ENCODE assay signal across 20 cellular contexts in genomic region chr1:87240661-87241285, GRCh38.
DNase-seq lines count a peak whose midpoint lies in the region; ATAC-seq and TF ChIP-seq lines count a peak whose summit lies in the region.
"Had no signal": no experiment of that assay in that cellular context is flagged by ENCODE, and none has a peak within 500 bp of the region (broad histone marks: within the 10 kb centered on the region; RNA-seq: fewer than 3 reads in every experiment).

No MANE protein-coding gene starts in this region.

- peak overlapping the region; percentile 66 for H2AFZ ChIP-seq in mammary epithelial cell (ENCODE audit: low read depth, low read length)

- no peaks in the 10 kb centered on the region for H3K36me3 ChIP-seq in mammary epithelial cell (ENCODE audit: insufficient read depth, low read length)
- H3K36me3 ChIP-seq: MG63 had no signal

- no peaks in the 10 kb centered on the region for H3K4me1 ChIP-seq in mammary epithelial cell (ENCODE audit: insufficient read depth, low read length)
- H3K4me1 ChIP-seq: Caco-2 had no signal

- DNase-seq in G401 (ENCODE audit: low spot score) (peak; percentile 12), mammary epithelial cell (no peak), medulla oblongata (ENCODE audit: extremely low spot score) (peak; percentile 69), putamen (ENCODE audit: low spot score) (peak; percentile 45), T-helper 2 cell (no peak), DMS53 treated with DMSO at 0.1 percent for 48 hours (lab: John Stamatoyannopoulos, UW; ENCODE audit: unreplicated experiment) (no peak)
- DNase-seq: ACHN; Caco-2; CD4-positive, CD25-positive, alpha-beta regulatory T cell; DMS53; KG1; MG63; NCI-H1092; NCI-H146; NCI-H2081; NCI-H774 had no signal

- no peak overlapping the region for H3K4me3 ChIP-seq in mammary epithelial cell (replicated peaks in 1 of 3; ENCODE audit: insufficient read depth in 1 of 3, low read depth in 2 of 3, low read length in 3 of 3)
- H3K4me3 ChIP-seq: MG63 had no signal

- in situ Hi-C loops in G401 (cut with HindIII; ENCODE audit: low sequenced_read_pairs) (no loop called here), mammary epithelial cell (cut with MboI; ENCODE audit: low sequenced_read_pairs in 2 of 2) (no loop called here)

- no peaks in the 10 kb centered on the region for H3K79me2 ChIP-seq in mammary epithelial cell (ENCODE audit: insufficient read depth, low read length)

- H3K4me2 ChIP-seq in mammary epithelial cell (ENCODE audit: insufficient read depth, low read depth, low read length): no peak overlapping the region

- dilution Hi-C loops in mammary epithelial cell (cut with HindIII; ENCODE audit: low sequenced_read_pairs): no loop called here

- 35% methylated on average over 6 of the region's 8 CpGs for WGBS in mammary epithelial cell (ENCODE audit: low coverage, missing lambda C conversion rate)

- CTCF ChIA-PET in mammary epithelial cell (lab: Charles Lee; ENCODE audit: low non-redundant PET): interaction anchor here (0.6 kb wide), 1 partner anchor 17 kb away, joined by 3 read pairs; no protein-coding TSS in a partner anchor

- BruUV-seq in mammary epithelial cell (replicated peaks; lab: Mats Ljungman, UMichigan): no TSS peak

- no peak for ATAC-seq in HG03457 (IDR thresholded peaks at IDR 0.05; ENCODE audit: unreplicated experiment)
- ATAC-seq in HG02588 (IDR thresholded peaks at IDR 0.05; ENCODE audit: unreplicated experiment): no peak
- ATAC-seq: HCT116, HepG2 had no signal

- no peaks in the 10 kb centered on the region for H4K20me1 ChIP-seq in mammary epithelial cell (ENCODE audit: insufficient read depth, low read length)

- no peak overlapping the region for H3K27ac ChIP-seq in mammary epithelial cell (ENCODE audit: insufficient read depth, low read depth, low read length)

- no peaks in the 10 kb centered on the region for H3K27me3 ChIP-seq in mammary epithelial cell (ENCODE audit: insufficient read depth, low read length)
- H3K27me3 ChIP-seq: MG63 had no signal

- no peak overlapping the region for H3K9ac ChIP-seq in mammary epithelial cell (ENCODE audit: insufficient read depth, low read length)

- no peak for TF ChIP-seq CTCF in mammary epithelial cell (conservative IDR thresholded peaks at IDR 0.05 in 1 of 2, IDR thresholded peaks at IDR 0.05 in 1 of 2; ENCODE audit: extremely low read depth in 1 of 2, insufficient read depth in 1 of 2, low read depth in 1 of 2, low read length in 2 of 2)

- intact Hi-C loops in mammary epithelial cell (cut with micrococcal nuclease): no loop called here

- H3K9me3 ChIP-seq in mammary epithelial cell (replicated peaks; ENCODE audit: insufficient read depth, low read length): no peaks in the 10 kb centered on the region
- H3K9me3 ChIP-seq: Caco-2, MG63 had no signal

Comparison
In these comparisons a context has a peak if more than half of its experiments do, and no peak if none do; other contexts are left out.
1. DNase-seq: peak in G401 (single experiment), medulla oblongata (single experiment) and putamen (single experiment); none in mammary epithelial cell (single experiment), T-helper 2 cell (0 of 5) and DMS53 treated with DMSO at 0.1 percent for 48 hours (single experiment).